In genomic region chr2:112137516-112138142, GRCh38 we compare ENCODE assay signal across 8 cellular contexts. TPM values are rescaled to one million over a fixed set of nuclear protein-coding genes. Genes with fewer than 3 reads are reported as not detected.
DNase-seq lines count a peak whose midpoint lies in the region; TF ChIP-seq lines count a peak whose summit lies in the region.

No MANE protein-coding gene starts in this region.

- peak overlapping the region; percentile 93 for H3K18ac ChIP-seq in neuronal stem cell (ENCODE audit: low read length)

- H3K4me3 ChIP-seq in fibroblast of mammary gland (ENCODE audit: control insufficient read depth, low read depth, low read length): peak overlapping the region; percentile 52
- peak overlapping the region; percentile 52 to 83 for H3K4me3 ChIP-seq in neuronal stem cell (ENCODE audit: low read length in 2 of 2)

- DNase-seq in NCI-H2196 treated with DMSO at 0.1 percent for 48 hours (lab: John Stamatoyannopoulos, UW; ENCODE audit: unreplicated experiment) (peak; percentile 10), NCI-H2196 (lab: John Stamatoyannopoulos, UW; ENCODE audit: unreplicated experiment) (no peak), SW480 (ENCODE audit: low spot score) (peak; percentile 22), fibroblast of mammary gland (ENCODE audit: low read depth) (peak; percentile 47), neuronal stem cell (ENCODE audit: low spot score) (no peak), HCEC 1CT (no peak), DMS 273 treated with DMSO at 0.1 percent for 48 hours (lab: John Stamatoyannopoulos, UW) (no peak), substantia nigra (lab: John Stamatoyannopoulos, UW) (no peak)

- H3K4me1 ChIP-seq in neuronal stem cell (ENCODE audit: control insufficient read depth in 2 of 2, insufficient read depth in 1 of 2, low read depth in 1 of 2, low read length in 2 of 2): peaks cover 0 to 17% of the 10 kb centered on the region in 2 donors

- H3K9me3 ChIP-seq in neuronal stem cell (replicated peaks in 1 of 2; ENCODE audit: control insufficient read depth in 2 of 2, insufficient read depth in 1 of 2, low read depth in 1 of 2, low read length in 2 of 2): no peaks in the 10 kb centered on the region

- no peak overlapping the region for H3K14ac ChIP-seq in neuronal stem cell (ENCODE audit: low read length)

- peaks cover 0 to 9% of the 10 kb centered on the region in 2 donors for H3K36me3 ChIP-seq in neuronal stem cell (replicated peaks in 1 of 2; ENCODE audit: control insufficient read depth in 2 of 2, insufficient read depth in 2 of 2, low read length in 2 of 2)

- no peak overlapping the region for H2AK5ac ChIP-seq in neuronal stem cell (ENCODE audit: low read depth, low read length)

- H3K27me3 ChIP-seq in neuronal stem cell (ENCODE audit: control insufficient read depth in 3 of 3, insufficient read depth in 3 of 3, low read depth in 1 of 3, low read length in 3 of 3): peaks cover 0 to 5% (median 5%) of the 10 kb centered on the region in 3 experiments

- no peak overlapping the region for H2BK15ac ChIP-seq in neuronal stem cell (ENCODE audit: low read length)

- H3K4me2 ChIP-seq in neuronal stem cell (ENCODE audit: insufficient read depth, low read length, poor library complexity, severe bottlenecking): peak overlapping the region; percentile 46

- H3K4ac ChIP-seq in neuronal stem cell (ENCODE audit: low read length): no peak overlapping the region

- TF ChIP-seq CTCF in fibroblast of mammary gland (conservative IDR thresholded peaks at IDR 0.05; ENCODE audit: control insufficient read depth, insufficient read depth, low read depth, low read length): no peak

- no peak overlapping the region for H2BK120ac ChIP-seq in neuronal stem cell (ENCODE audit: low read depth, low read length)

- no CpG with 5 or more reads among the region's 15 CpGs for WGBS in neuronal stem cell (ENCODE audit: extremely low coverage in 2 of 2, insufficient read length in 2 of 2, insufficient replicate concordance in 1 of 2), 2 donors

- H3K27ac ChIP-seq in neuronal stem cell (replicated peaks; ENCODE audit: low read length) (no peak overlapping the region), substantia nigra (ENCODE audit: low read depth, low read length, poor library complexity, severe bottlenecking) (no peak overlapping the region)

- H3K23ac ChIP-seq in neuronal stem cell (ENCODE audit: low read depth, low read length, poor library complexity): peak overlapping the region; percentile 6

- H2BK5ac ChIP-seq in neuronal stem cell (ENCODE audit: low read length): no peak overlapping the region

- peak overlapping the region; percentile 47 for H2BK12ac ChIP-seq in neuronal stem cell (ENCODE audit: low read length)

- no peak overlapping the region for H4K91ac ChIP-seq in neuronal stem cell (ENCODE audit: low read depth, low read length, poor library complexity)

- peaks cover 11% of the 10 kb centered on the region for H3K79me1 ChIP-seq in neuronal stem cell (ENCODE audit: low read depth, low read length)

- H3K9ac ChIP-seq in neuronal stem cell (ENCODE audit: low read depth, low read length, poor library complexity): no peak overlapping the region

- peak overlapping the region; percentile 88 for H2AFZ ChIP-seq in neuronal stem cell (ENCODE audit: low read length)

- H4K8ac ChIP-seq in neuronal stem cell (ENCODE audit: low read depth, low read length): no peak overlapping the region

RNA-seq across cellular contexts. Expression of gene FBLN7, which starts 0.6 kb away (rescaled TPM):
- 26.4 TPM for polyA plus RNA-seq in neuronal stem cell (2013, experiment 1 of 2)
- polyA plus RNA-seq in neuronal stem cell (2013, experiment 2 of 2): 27.2 TPM

Comparison
In these comparisons a context has a peak if more than half of its experiments do, and no peak if none do; other contexts are left out.
1. DNase-seq: peak in NCI-H2196 treated with DMSO at 0.1 percent for 48 hours (single experiment), SW480 (single experiment) and fibroblast of mammary gland (single experiment); none in NCI-H2196 (single experiment), neuronal stem cell (single experiment), HCEC 1CT (single experiment), DMS 273 treated with DMSO at 0.1 percent for 48 hours (single experiment) and substantia nigra (0 of 49).